In genomic region chr16:2697401-2697948, GRCh38 we compare ENCODE assay signal across 30 cellular contexts. TPM values are rescaled to one million over a fixed set of nuclear protein-coding genes. Genes with fewer than 3 reads are reported as not detected.
"Had no signal": no experiment of that assay in that cellular context is flagged by ENCODE, and none has a peak within 500 bp of the region (broad histone marks: within the 10 kb centered on the region; RNA-seq: fewer than 3 reads in every experiment).

No MANE protein-coding gene starts in this region.

- ATAC-seq: activated CD4-positive, alpha-beta T cell treated with anti-CD3 and anti-CD28 coated beads for 36 hours; activated CD4-positive, CD25-positive, alpha-beta regulatory T cell treated with anti-CD3 and anti-CD28 coated beads, Interleukin-2, amount 50 U/mL, for 24 hours; activated CD8-positive, alpha-beta memory T cell treated with anti-CD3 and anti-CD28 coated beads, Interleukin-2, amount 10 ng/mL, durations not matched to agents 7 days and 5 days; activated CD8-positive, alpha-beta T cell treated with anti-CD3 and anti-CD28 coated beads, Interleukin-2, amount 10 ng/mL, durations not matched to agents 7 days and 5 days; activated naive CD8-positive, alpha-beta T cell treated with anti-CD3 and anti-CD28 coated beads, Interleukin-2, amount 50 U/mL, for 24 hours; WTC11 had no signal

- H3K27me3 ChIP-seq: ascending aorta, cardiac muscle cell had no signal

- H3K27ac ChIP-seq: ascending aorta, cardiac muscle cell, VCaP had no signal

- H3K4me1 ChIP-seq: ascending aorta had no signal

- DNase-seq: activated CD4-positive, alpha-beta memory T cell treated with anti-CD3 and anti-CD28 coated beads, Interleukin-2, amount 10 ng/mL, durations not matched to agents 7 days and 5 days; activated CD4-positive, alpha-beta T cell treated with anti-CD3 and anti-CD28 coated beads for 1 hour; activated CD4-positive, alpha-beta T cell treated with anti-CD3 and anti-CD28 coated beads for 36 hours; activated CD4-positive, alpha-beta T cell treated with anti-CD3 and anti-CD28 coated beads for 48 hours; activated CD4-positive, alpha-beta T cell treated with anti-CD3 and anti-CD28 coated beads, Interleukin-2, amount 10 ng/mL, durations not matched to agents 7 days and 5 days; activated CD4-positive, alpha-beta T cell treated with anti-CD3 and anti-CD28 coated beads, Interleukin-2, amount 50 U/mL, for 48 hours; activated CD4-positive, CD25-positive, alpha-beta regulatory T cell; activated CD8-positive, alpha-beta memory T cell treated with anti-CD3 and anti-CD28 coated beads for 24 hours; activated CD8-positive, alpha-beta memory T cell treated with anti-CD3 and anti-CD28 coated beads, Interleukin-2, amount 10 ng/mL, durations not matched to agents 7 days and 5 days; activated CD8-positive, alpha-beta memory T cell treated with anti-CD3 and anti-CD28 coated beads, Interleukin-2, amount 50 U/mL, for 48 hours; activated CD8-positive, alpha-beta T cell treated with anti-CD3 and anti-CD28 coated beads, Interleukin-2, amount 10 ng/mL, durations not matched to agents 7 days and 5 days; activated effector memory CD4-positive, alpha-beta T cell treated with Interleukin-2 at 50 U/mL for 16 hours; activated gamma-delta T cell; activated naive CD4-positive, alpha-beta T cell treated with anti-CD3 and anti-CD28 coated beads, Interleukin-2, amount 10 ng/mL, durations not matched to agents 7 days and 5 days; activated naive CD4-positive, alpha-beta T cell treated with Interleukin-2 at 50 U/mL for 16 hours; activated naive CD8-positive, alpha-beta T cell treated with anti-CD3 and anti-CD28 coated beads, Interleukin-2, amount 10 ng/mL, durations not matched to agents 7 days and 5 days; activated naive CD8-positive, alpha-beta T cell treated with anti-CD3 and anti-CD28 coated beads, Interleukin-2, amount 50 U/mL, for 24 hours; activated T-cell treated with anti-CD3 and anti-CD28 coated beads, Interleukin-2, amount 50 U/mL, for 24 hours; activated T-cell treated with anti-CD3 and anti-CD28 coated beads, Interleukin-2, amount 50 U/mL, for 48 hours; amygdala; anterior cingulate cortex; central memory CD4-positive, alpha-beta T cell; T-helper 1 cell; T-helper 2 cell; T-helper 9 cell had no signal

- H3K9me3 ChIP-seq: ascending aorta had no signal

- H3K4me3 ChIP-seq: ascending aorta, cardiac muscle cell had no signal

RNA-seq across cellular contexts. Expression of gene PRSS27, which starts 22.5 kb away (rescaled TPM):
- total RNA-seq: ascending aorta had no signal
